Comparison of ENCODE assay signal across 19 cellular contexts in genomic region chr3:172537521-172538158, GRCh38. TPM values are rescaled to one million over a fixed set of nuclear protein-coding genes. Genes with fewer than 3 reads are reported as not detected.
DNase-seq lines count a peak whose midpoint lies in the region; ATAC-seq and TF ChIP-seq lines count a peak whose summit lies in the region.
"Had no signal": no experiment of that assay in that cellular context is flagged by ENCODE, and none has a peak within 500 bp of the region (broad histone marks: within the 10 kb centered on the region; RNA-seq: fewer than 3 reads in every experiment).

No MANE protein-coding gene starts in this region.

- CTCF ChIA-PET in activated CD4-positive, alpha-beta T cell treated with anti-CD3 and anti-CD28 coated beads, Interleukin-2, amount 10 ng/mL, durations not matched to agents 7 days and 5 days (lab: Charles Lee): interaction anchor here (1.0 to 1.3 kb wide), 3 partner anchors 9 to 14 kb away, joined by 3 to 4 read pairs (median 3); partner anchors contain the start of gene TNFSF10
- CTCF ChIA-PET in T-cell (lab: Charles Lee): interaction anchor here (0.6 to 1.0 kb wide), 2 partner anchors 58 to 128 kb away, joined by 4 to 9 read pairs; no protein-coding TSS in a partner anchor

- H3K27ac Mint-ChIP-seq in activated CD4-positive, alpha-beta T cell treated with anti-CD3 and anti-CD28 coated beads, Interleukin-2, amount 10 ng/mL, durations not matched to agents 7 days and 5 days: peak overlapping the region; percentile 90
- H3K27ac Mint-ChIP-seq in T-cell (peak overlapping the region; percentile 89 to 93), endothelial cell (ENCODE audit: unreplicated experiment) (peak overlapping the region; percentile 91)
- peak overlapping the region; percentile 2 for H3K27ac Mint-ChIP-seq in stimulated activated memory B cell treated with anti-CD40 and anti-IgM and Interleukin-4, amounts not matched to agents 10 μg/mL and 1 μg/mL and 100 μg/mL, for 72 hours

- no peak for DNase-seq in activated CD4-positive, alpha-beta T cell treated with anti-CD3 and anti-CD28 coated beads, Interleukin-2, amount 10 ng/mL, durations not matched to agents 7 days and 5 days
- no peak for DNase-seq in activated CD4-positive, alpha-beta T cell treated with anti-CD3 and anti-CD28 coated beads for 48 hours
- no peak for DNase-seq in T-cell
- no peak for DNase-seq in endothelial cell (ENCODE audit: low spot score)
- no peak for DNase-seq in body of pancreas
- DNase-seq: activated CD8-positive, alpha-beta memory T cell treated with anti-CD3 and anti-CD28 coated beads for 24 hours; amygdala; Caco-2; left cardiac atrium; MM.1S; RPMI8226; stimulated activated CD4-positive, alpha-beta T cell treated with anti-CD3 and anti-CD28 coated beads, Interleukin-1b, Interleukin-23, amount 100 ng/mL, for 48 hours had no signal

- H3K27me3 ChIP-seq in body of pancreas: no peaks in the 10 kb centered on the region
- H3K27me3 ChIP-seq: esophagus muscularis mucosa, hepatocyte had no signal

- no peak overlapping the region for H3K4me3 Mint-ChIP-seq in activated CD4-positive, alpha-beta T cell treated with anti-CD3 and anti-CD28 coated beads, Interleukin-2, amount 10 ng/mL, durations not matched to agents 7 days and 5 days
- H3K4me3 Mint-ChIP-seq in T-cell: peak overlapping the region in 2 of 3 donors; percentile 14 to 62
- H3K4me3 Mint-ChIP-seq in endothelial cell (ENCODE audit: unreplicated experiment): no peak overlapping the region
- H3K4me3 Mint-ChIP-seq in stimulated activated memory B cell treated with anti-CD40 and anti-IgM and Interleukin-4, amounts not matched to agents 10 μg/mL and 1 μg/mL and 100 μg/mL, for 72 hours: no peak overlapping the region

- no peak for TF ChIP-seq CTCF in endothelial cell (IDR thresholded peaks at IDR 0.05; ENCODE audit: unreplicated experiment)
- no peak for TF ChIP-seq CTCF in body of pancreas (IDR thresholded peaks at IDR 0.05)

- H3K27ac ChIP-seq in body of pancreas: no peak overlapping the region
- H3K27ac ChIP-seq: hepatocyte had no signal

- H3K27me3 Mint-ChIP-seq in activated CD4-positive, alpha-beta T cell treated with anti-CD3 and anti-CD28 coated beads, Interleukin-2, amount 10 ng/mL, durations not matched to agents 7 days and 5 days: no peaks in the 10 kb centered on the region
- H3K27me3 Mint-ChIP-seq in T-cell: no peaks in the 10 kb centered on the region
- peaks cover 6% of the 10 kb centered on the region for H3K27me3 Mint-ChIP-seq in endothelial cell (ENCODE audit: unreplicated experiment)
- H3K27me3 Mint-ChIP-seq in stimulated activated memory B cell treated with anti-CD40 and anti-IgM and Interleukin-4, amounts not matched to agents 10 μg/mL and 1 μg/mL and 100 μg/mL, for 72 hours: no peaks in the 10 kb centered on the region

- WGBS in body of pancreas, 2 donors: 63 to 64% methylated on average over 3 of the region's 3 CpGs

- no peaks in the 10 kb centered on the region for H3K4me1 ChIP-seq in body of pancreas
- H3K4me1 ChIP-seq: Caco-2 had no signal

- intact Hi-C loops in body of pancreas (cut with DNase I): no loop called here

- no peaks in the 10 kb centered on the region for H3K36me3 ChIP-seq in body of pancreas (replicated peaks in 1 of 2; ENCODE audit: insufficient read depth in 1 of 2, low read depth in 2 of 2)
- H3K36me3 ChIP-seq: esophagus muscularis mucosa had no signal

- peaks cover 51% of the 10 kb centered on the region for H3K4me1 Mint-ChIP-seq in activated CD4-positive, alpha-beta T cell treated with anti-CD3 and anti-CD28 coated beads, Interleukin-2, amount 10 ng/mL, durations not matched to agents 7 days and 5 days
- H3K4me1 Mint-ChIP-seq in T-cell: peaks cover 31 to 44% (median 36%) of the 10 kb centered on the region in 3 donors
- peaks cover 59% of the 10 kb centered on the region for H3K4me1 Mint-ChIP-seq in endothelial cell (ENCODE audit: unreplicated experiment)
- H3K4me1 Mint-ChIP-seq in stimulated activated memory B cell treated with anti-CD40 and anti-IgM and Interleukin-4, amounts not matched to agents 10 μg/mL and 1 μg/mL and 100 μg/mL, for 72 hours: peaks cover 13% of the 10 kb centered on the region

- peak in 3 of 4 experiments; percentile 40 to 46 (median 42) for ATAC-seq in T-cell (replicated peaks in 1 of 4)
- no peak for ATAC-seq in stimulated activated memory B cell treated with anti-CD40 and anti-IgM and Interleukin-4, amounts not matched to agents 10 μg/mL and 1 μg/mL and 100 μg/mL, for 72 hours
- ATAC-seq in body of pancreas: no peak
- no peak for ATAC-seq in GM21390 (IDR thresholded peaks at IDR 0.05; ENCODE audit: unreplicated experiment)
- no peak for ATAC-seq in GM18909 (IDR thresholded peaks at IDR 0.05; ENCODE audit: poor library complexity, unreplicated experiment)
- ATAC-seq: A549, left cardiac atrium had no signal

- peaks cover 20% of the 10 kb centered on the region for H3K9me3 Mint-ChIP-seq in activated CD4-positive, alpha-beta T cell treated with anti-CD3 and anti-CD28 coated beads, Interleukin-2, amount 10 ng/mL, durations not matched to agents 7 days and 5 days
- no peaks in the 10 kb centered on the region for H3K9me3 Mint-ChIP-seq in T-cell
- H3K9me3 Mint-ChIP-seq in endothelial cell (ENCODE audit: unreplicated experiment): no peaks in the 10 kb centered on the region
- H3K9me3 Mint-ChIP-seq in stimulated activated memory B cell treated with anti-CD40 and anti-IgM and Interleukin-4, amounts not matched to agents 10 μg/mL and 1 μg/mL and 100 μg/mL, for 72 hours: peaks cover 2% of the 10 kb centered on the region

- POLR2A ChIA-PET in activated CD4-positive, alpha-beta T cell treated with anti-CD3 and anti-CD28 coated beads, Interleukin-2, amount 10 ng/mL, durations not matched to agents 7 days and 5 days (lab: Charles Lee): interaction anchor here (1.0 kb wide), 1 partner anchor 14 kb away, joined by 3 read pairs; the partner anchor contains the start of gene TNFSF10
- POLR2A ChIA-PET in T-cell (lab: Charles Lee): interaction anchor here in 1 of 2 donors (0.6 kb wide), 2 partner anchors 49 to 212 kb away, joined by 3 to 6 read pairs; no protein-coding TSS in a partner anchor

- no peaks in the 10 kb centered on the region for H3K9me3 ChIP-seq in body of pancreas
- H3K9me3 ChIP-seq: A549, Caco-2, esophagus muscularis mucosa had no signal

- no peak for TF ChIP-seq POLR2A in body of pancreas (IDR thresholded peaks at IDR 0.05)

- H3K4me3 ChIP-seq in body of pancreas: no peak overlapping the region
- H3K4me3 ChIP-seq: A549, esophagus muscularis mucosa, hepatocyte had no signal

- peaks cover 30% of the 10 kb centered on the region for H3K36me3 Mint-ChIP-seq in activated CD4-positive, alpha-beta T cell treated with anti-CD3 and anti-CD28 coated beads, Interleukin-2, amount 10 ng/mL, durations not matched to agents 7 days and 5 days (ENCODE audit: low read depth)
- H3K36me3 Mint-ChIP-seq in T-cell (no peaks in the 10 kb centered on the region), endothelial cell (ENCODE audit: low read depth, unreplicated experiment) (no peaks in the 10 kb centered on the region)
- H3K36me3 Mint-ChIP-seq in stimulated activated memory B cell treated with anti-CD40 and anti-IgM and Interleukin-4, amounts not matched to agents 10 μg/mL and 1 μg/mL and 100 μg/mL, for 72 hours: no peaks in the 10 kb centered on the region

RNA-seq across cellular contexts. Expression of gene TNFSF10, which starts 14.4 kb away (rescaled TPM):
- 10 to 100 TPM; 83.8 to 97.9 TPM for total RNA-seq in activated CD4-positive, alpha-beta T cell treated with anti-CD3 and anti-CD28 coated beads, Interleukin-2, amount 10 ng/mL, durations not matched to agents 7 days and 5 days
- total RNA-seq in T-cell (10 to 100 TPM; 22.3 to 49.7 (median 35.8) TPM), endothelial cell (ENCODE audit: unreplicated experiment) (94.1 TPM), body of pancreas (10 to 100 TPM; 27.5 to 40.9 TPM)
- total RNA-seq: Caco-2, myocyte had no signal

Comparison
In these comparisons a context has a peak if more than half of its experiments do, and no peak if none do; other contexts are left out.
1. H3K27ac Mint-ChIP-seq: peak in every context shown above with its lines; median percentile 91 in T-cell; 91 in endothelial cell; 90 in activated CD4-positive, alpha-beta T cell treated with anti-CD3 and anti-CD28 coated beads, Interleukin-2, amount 10 ng/mL, durations not matched to agents 7 days and 5 days; 2 in stimulated activated memory B cell treated with anti-CD40 and anti-IgM and Interleukin-4, amounts not matched to agents 10 μg/mL and 1 μg/mL and 100 μg/mL, for 72 hours.
2. H3K4me3 Mint-ChIP-seq: peak in T-cell (2 of 3); none in activated CD4-positive, alpha-beta T cell treated with anti-CD3 and anti-CD28 coated beads, Interleukin-2, amount 10 ng/mL, durations not matched to agents 7 days and 5 days (single experiment), endothelial cell (single experiment) and stimulated activated memory B cell treated with anti-CD40 and anti-IgM and Interleukin-4, amounts not matched to agents 10 μg/mL and 1 μg/mL and 100 μg/mL, for 72 hours (single experiment).
3. ATAC-seq: peak in T-cell (3 of 4); none in stimulated activated memory B cell treated with anti-CD40 and anti-IgM and Interleukin-4, amounts not matched to agents 10 μg/mL and 1 μg/mL and 100 μg/mL, for 72 hours (single experiment), body of pancreas (single experiment), GM21390 (single experiment) and GM18909 (single experiment).